ENCODE assay signal across 15 cellular contexts in genomic region chr10:51696251-51696650, GRCh38. TPM values are rescaled to one million over a fixed set of nuclear protein-coding genes. Genes with fewer than 3 reads are reported as not detected.
DNase-seq lines count a peak whose midpoint lies in the region; ATAC-seq and TF ChIP-seq lines count a peak whose summit lies in the region.
"Had no signal": no experiment of that assay in that cellular context is flagged by ENCODE, and none has a peak within 500 bp of the region (broad histone marks: within the 10 kb centered on the region; RNA-seq: fewer than 3 reads in every experiment).

No MANE protein-coding gene starts in this region.

- no peak overlapping the region for H3K9ac ChIP-seq in endodermal cell (ENCODE audit: extremely low read depth, low read length, poor library complexity, severe bottlenecking)
- H3K9ac ChIP-seq in neural progenitor cell = peak overlapping the region; percentile 29

- H2AFZ ChIP-seq in neural progenitor cell (replicated peaks) = no peak overlapping the region

- peaks cover 42% of the 10 kb centered on the region for H3K36me3 Mint-ChIP-seq in activated CD4-positive, alpha-beta T cell treated with anti-CD3 and anti-CD28 coated beads for 36 hours (ENCODE audit: low read depth)
- H3K36me3 Mint-ChIP-seq in endodermal cell (ENCODE audit: low read depth) (peaks cover 10% of the 10 kb centered on the region), neural progenitor cell (peaks cover 22% of the 10 kb centered on the region)
- H3K36me3 Mint-ChIP-seq in stimulated activated memory B cell treated with anti-CD40 and anti-IgM and Interleukin-4, amounts not matched to agents 10 μg/mL and 1 μg/mL and 100 μg/mL, for 72 hours = peaks cover 22% of the 10 kb centered on the region

- H3K4me3 ChIP-seq in endodermal cell (ENCODE audit: low read length) = peak overlapping the region; percentile 22
- peak overlapping the region; percentile 99 for H3K4me3 ChIP-seq in neural progenitor cell

- no peaks in the 10 kb centered on the region for H3K9me3 ChIP-seq in endodermal cell (ENCODE audit: control insufficient read depth, low read length)
- H3K9me3 ChIP-seq in neural progenitor cell (ENCODE audit: low read depth) = no peaks in the 10 kb centered on the region
- H3K9me3 ChIP-seq: Caco-2 had no signal

- H3K4me1 Mint-ChIP-seq in activated CD4-positive, alpha-beta T cell treated with anti-CD3 and anti-CD28 coated beads for 36 hours = peaks cover 40% of the 10 kb centered on the region
- H3K4me1 Mint-ChIP-seq in endodermal cell (peaks cover 33% of the 10 kb centered on the region), neural progenitor cell (peaks cover 33% of the 10 kb centered on the region)
- H3K4me1 Mint-ChIP-seq in stimulated activated memory B cell treated with anti-CD40 and anti-IgM and Interleukin-4, amounts not matched to agents 10 μg/mL and 1 μg/mL and 100 μg/mL, for 72 hours = peaks cover 33% of the 10 kb centered on the region

- H3K79me2 ChIP-seq in neural progenitor cell (ENCODE audit: low read depth) = peaks cover 52% of the 10 kb centered on the region

- peaks cover 12% of the 10 kb centered on the region for H4K20me1 ChIP-seq in neural progenitor cell (ENCODE audit: low read depth)

- no peaks in the 10 kb centered on the region for H3K27me3 ChIP-seq in endodermal cell (ENCODE audit: control insufficient read depth, insufficient read depth, low read length, poor library complexity, severe bottlenecking)
- H3K27me3 ChIP-seq in neural progenitor cell = no peaks in the 10 kb centered on the region

- H3K9me3 Mint-ChIP-seq in activated CD4-positive, alpha-beta T cell treated with anti-CD3 and anti-CD28 coated beads for 36 hours (ENCODE audit: low read depth) = no peaks in the 10 kb centered on the region
- H3K9me3 Mint-ChIP-seq in endodermal cell (no peaks in the 10 kb centered on the region), neural progenitor cell (no peaks in the 10 kb centered on the region)
- no peaks in the 10 kb centered on the region for H3K9me3 Mint-ChIP-seq in stimulated activated memory B cell treated with anti-CD40 and anti-IgM and Interleukin-4, amounts not matched to agents 10 μg/mL and 1 μg/mL and 100 μg/mL, for 72 hours

- TF ChIP-seq CTCF in endodermal cell (conservative IDR thresholded peaks at IDR 0.05) (no peak), neural progenitor cell (IDR thresholded peaks at IDR 0.05) (no peak)

- WGBS in endodermal cell (ENCODE audit: insufficient coverage in 1 of 2, insufficient read length in 1 of 2), 2 experiments = 96 to 100% methylated on average over 1 of the region's 1 CpG

- H3K27ac ChIP-seq in endodermal cell (ENCODE audit: low read depth, low read length) (no peak overlapping the region), neural progenitor cell (no peak overlapping the region)

- POLR2A ChIA-PET in activated CD4-positive, alpha-beta T cell treated with anti-CD3 and anti-CD28 coated beads for 36 hours (lab: Charles Lee) = no interaction called here

- intact Hi-C loops in activated CD4-positive, alpha-beta T cell treated with anti-CD3 and anti-CD28 coated beads for 36 hours (cut with DNase I, micrococcal nuclease) = loop anchor here (5.0 kb wide), 2 partner anchors 181 to 959 kb away; partner anchors contain the start of gene ASAH2B (in 1 of the 2)

- peaks cover 22% of the 10 kb centered on the region for H3F3A ChIP-seq in neural progenitor cell (ENCODE audit: low read depth)

- H3K4me1 ChIP-seq in endodermal cell (ENCODE audit: control insufficient read depth, insufficient read depth, low read length) (peaks cover 9% of the 10 kb centered on the region), neural progenitor cell (peaks cover 44% of the 10 kb centered on the region)

- no peaks in the 10 kb centered on the region for H3K27me3 Mint-ChIP-seq in activated CD4-positive, alpha-beta T cell treated with anti-CD3 and anti-CD28 coated beads for 36 hours
- H3K27me3 Mint-ChIP-seq in endodermal cell (ENCODE audit: insufficient read depth) (no peaks in the 10 kb centered on the region), neural progenitor cell (ENCODE audit: insufficient read depth, low read depth) (peaks cover 6% of the 10 kb centered on the region)
- no peaks in the 10 kb centered on the region for H3K27me3 Mint-ChIP-seq in stimulated activated memory B cell treated with anti-CD40 and anti-IgM and Interleukin-4, amounts not matched to agents 10 μg/mL and 1 μg/mL and 100 μg/mL, for 72 hours

- CTCF ChIA-PET in activated CD4-positive, alpha-beta T cell treated with anti-CD3 and anti-CD28 coated beads for 36 hours (lab: Charles Lee) = interaction anchor here (1.3 kb wide), 1 partner anchor 9 kb away, joined by 3 read pairs; no protein-coding TSS in a partner anchor

- H3K4me3 Mint-ChIP-seq in activated CD4-positive, alpha-beta T cell treated with anti-CD3 and anti-CD28 coated beads for 36 hours = peak overlapping the region; percentile 50
- H3K4me3 Mint-ChIP-seq in endodermal cell (no peak overlapping the region), neural progenitor cell (no peak overlapping the region)
- no peak overlapping the region for H3K4me3 Mint-ChIP-seq in stimulated activated memory B cell treated with anti-CD40 and anti-IgM and Interleukin-4, amounts not matched to agents 10 μg/mL and 1 μg/mL and 100 μg/mL, for 72 hours

- ATAC-seq in activated CD4-positive, alpha-beta T cell treated with anti-CD3 and anti-CD28 coated beads for 36 hours = no peak
- ATAC-seq in HG02610 (IDR thresholded peaks at IDR 0.05; ENCODE audit: unreplicated experiment) = no peak
- no peak for ATAC-seq in stimulated activated memory B cell treated with anti-CD40 and anti-IgM and Interleukin-4, amounts not matched to agents 10 μg/mL and 1 μg/mL and 100 μg/mL, for 72 hours
- ATAC-seq: left colon, sciatic nerve had no signal

- peak overlapping the region; percentile 99 for H3K4me2 ChIP-seq in neural progenitor cell

- peak overlapping the region; percentile 67 for H3K27ac Mint-ChIP-seq in activated CD4-positive, alpha-beta T cell treated with anti-CD3 and anti-CD28 coated beads for 36 hours
- H3K27ac Mint-ChIP-seq in endodermal cell (no peak overlapping the region), neural progenitor cell (no peak overlapping the region)
- no peak overlapping the region for H3K27ac Mint-ChIP-seq in stimulated activated memory B cell treated with anti-CD40 and anti-IgM and Interleukin-4, amounts not matched to agents 10 μg/mL and 1 μg/mL and 100 μg/mL, for 72 hours

- no peak for DNase-seq in activated CD4-positive, alpha-beta T cell treated with anti-CD3 and anti-CD28 coated beads for 36 hours
- DNase-seq in activated CD4-positive, alpha-beta T cell treated with anti-CD3 and anti-CD28 coated beads for 48 hours = no peak
- DNase-seq in LHCN-M2 (ENCODE audit: low read depth) = peak; percentile 3
- DNase-seq in endodermal cell = no peak
- no peak for DNase-seq in neural progenitor cell (ENCODE audit: low spot score)
- no peak for DNase-seq in cerebellum (ENCODE audit: low spot score)
- DNase-seq: activated CD4-positive, alpha-beta T cell treated with anti-CD3 and anti-CD28 coated beads, Interleukin-2, amount 50 U/mL, for 4 hours; Caco-2; erythroblast; hypothalamus; left colon; stimulated activated CD4-positive, alpha-beta T cell treated with anti-CD3 and anti-CD28 coated beads, Interleukin-4, amount 100 ng/mL, for 1 hour had no signal

- H3K36me3 ChIP-seq in endodermal cell (ENCODE audit: control insufficient read depth, insufficient read depth, low read length) (peaks cover 27% of the 10 kb centered on the region), neural progenitor cell (peaks cover 11% of the 10 kb centered on the region)

RNA-seq across cellular contexts. Expression of gene CSTF2T, which starts 3.1 kb away (rescaled TPM):
- 10 to 100 TPM; 24.5 to 27.6 TPM for total RNA-seq in activated CD4-positive, alpha-beta T cell treated with anti-CD3 and anti-CD28 coated beads for 36 hours
- total RNA-seq in LHCN-M2 (2014; rRNA removed) (24.0 and 24.9 TPM in 2 replicates), endodermal cell (10 to 100 TPM; 26.9 to 32.9 TPM), neural progenitor cell (ENCODE audit: low replicate concordance) (53.7 and 56.5 TPM in 2 replicates), cerebellum (32.0 TPM)
- polyA plus RNA-seq in LHCN-M2 (2012) = 10.4 TPM
- polyA plus RNA-seq in endodermal cell (2013, experiment 1 of 2) = 24.9 TPM
- polyA plus RNA-seq in endodermal cell (2013, experiment 2 of 2) = 22.3 TPM
